In the genomic region with DNA sequence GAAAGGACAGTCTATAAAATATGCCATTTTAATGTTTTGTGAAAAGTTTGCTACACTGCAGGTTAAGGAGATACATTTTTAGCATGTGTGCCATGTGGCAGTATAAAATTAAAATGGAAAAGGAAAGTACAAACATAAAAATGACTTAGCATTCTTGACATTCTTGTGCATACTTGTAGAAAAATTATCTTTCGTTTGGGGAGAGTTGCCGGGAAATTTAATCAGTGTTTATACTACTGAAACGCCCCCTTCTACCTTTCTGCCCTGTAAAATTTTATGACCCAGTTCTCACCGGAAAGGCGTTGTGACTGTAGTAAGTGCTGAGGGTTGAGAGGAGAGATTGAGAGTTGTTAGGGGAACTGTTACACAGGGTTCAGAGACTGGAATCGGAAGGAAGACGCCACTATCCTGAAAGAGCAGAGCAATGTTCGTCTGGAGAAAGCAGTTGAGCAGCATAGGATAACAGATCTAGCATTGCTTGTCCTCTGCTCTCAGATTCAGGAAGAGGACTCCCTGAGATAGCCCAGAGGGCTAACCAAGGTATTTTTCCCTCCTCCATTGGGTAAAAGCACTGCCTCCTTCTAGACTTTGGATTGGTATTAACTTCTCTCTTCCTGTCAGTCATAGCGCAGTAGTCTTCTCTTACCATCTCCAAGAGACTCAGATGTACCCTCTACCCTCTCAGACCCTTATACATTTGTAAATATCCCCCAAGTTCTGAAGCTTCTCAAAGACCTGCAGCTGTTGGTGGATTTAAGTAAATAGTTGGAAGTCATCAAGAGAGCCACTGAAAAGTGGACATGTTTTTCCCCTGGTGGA, we compare ENCODE assay signal across 22 cellular contexts. TPM values are rescaled to one million over a fixed set of nuclear protein-coding genes. Genes with fewer than 3 reads are reported as not detected.
DNase-seq lines count a peak whose midpoint lies in the region; ATAC-seq lines count a peak whose summit lies in the region.
"Had no signal": no experiment of that assay in that cellular context is flagged by ENCODE, and none has a peak within 500 bp of the region (broad histone marks: within the 10 kb centered on the region; RNA-seq: fewer than 3 reads in every experiment).

No MANE protein-coding gene starts in this region.

- H3K36me3 ChIP-seq in mesendoderm (ENCODE audit: control insufficient read depth, insufficient read depth, low read length): no peaks in the 10 kb centered on the region
- H3K36me3 ChIP-seq: upper lobe of right lung had no signal

- H2BK120ac ChIP-seq in mesendoderm (ENCODE audit: low read depth, low read length): no peak overlapping the region

- ATAC-seq in GM18907 (IDR thresholded peaks at IDR 0.05; ENCODE audit: unreplicated experiment): no peak
- ATAC-seq: activated CD8-positive, alpha-beta T cell treated with anti-CD3 and anti-CD28 coated beads for 36 hours; foreskin keratinocyte; naive thymus-derived CD4-positive, alpha-beta T cell; Right ventricle myocardium inferior; stimulated activated naive B cell treated with anti-CD40 and anti-IgM and Interleukin-4, amounts not matched to agents 10 μg/mL and 1 μg/mL and 100 μg/mL, for 72 hours; upper lobe of right lung had no signal

- no peak overlapping the region for H2BK5ac ChIP-seq in mesendoderm (ENCODE audit: low read length)

- WGBS in mesendoderm (ENCODE audit: extremely low coverage, insufficient coverage, low lambda C conversion rate): no CpG with 5 or more reads among the region's 9 CpGs

- no peaks in the 10 kb centered on the region for H3K79me2 ChIP-seq in mesendoderm (ENCODE audit: control insufficient read depth, insufficient read depth, low read length)

- H3K4ac ChIP-seq in mesendoderm (ENCODE audit: low read depth, low read length): no peak overlapping the region

- DNase-seq in DMS53 (lab: John Stamatoyannopoulos, UW) (peak; percentile 23), DMS53 treated with DMSO at 0.1 percent for 48 hours (lab: John Stamatoyannopoulos, UW; ENCODE audit: unreplicated experiment) (no peak), mesendoderm (peak; percentile 1), superior temporal gyrus (ENCODE audit: extremely low spot score) (peak; percentile 84), mesenteric fat pad (ENCODE audit: low spot score) (no peak), DMS 273 treated with DMSO at 0.1 percent for 48 hours (lab: John Stamatoyannopoulos, UW) (no peak)
- DNase-seq: activated CD8-positive, alpha-beta T cell treated with anti-CD3 and anti-CD28 coated beads for 36 hours; central memory CD4-positive, alpha-beta T cell; foreskin keratinocyte; naive thymus-derived CD4-positive, alpha-beta T cell; NCI-H187; NCI-H446; psoas muscle; stimulated activated naive B cell treated with anti-CD40 and anti-IgM and Interleukin-4, amounts not matched to agents 10 μg/mL and 1 μg/mL and 100 μg/mL, for 72 hours; T-helper 1 cell; upper lobe of right lung had no signal

- H3K4me3 ChIP-seq in mesendoderm (ENCODE audit: low read length): no peak overlapping the region
- H3K4me3 ChIP-seq: psoas muscle, upper lobe of right lung had no signal

- no peak overlapping the region for H3K4me2 ChIP-seq in mesendoderm (ENCODE audit: low read length)

- peaks cover 3% of the 10 kb centered on the region for H3K27me3 ChIP-seq in mesendoderm (ENCODE audit: insufficient read depth, low read length, poor library complexity)

- no peak overlapping the region for H3K9ac ChIP-seq in mesendoderm (ENCODE audit: low read length)

- H3K18ac ChIP-seq in mesendoderm (ENCODE audit: low read length): no peak overlapping the region

- H2BK15ac ChIP-seq in mesendoderm (replicated peaks; ENCODE audit: low read depth): no peak overlapping the region

- H3K79me1 ChIP-seq in mesendoderm (ENCODE audit: low read length): no peaks in the 10 kb centered on the region

- peaks cover 2% of the 10 kb centered on the region for H3K4me1 ChIP-seq in mesendoderm (ENCODE audit: control insufficient read depth, low read depth, low read length)
- H3K4me1 ChIP-seq: foreskin keratinocyte, psoas muscle had no signal

- no peak overlapping the region for H4K8ac ChIP-seq in mesendoderm (ENCODE audit: low read depth, low read length)

- H3K56ac ChIP-seq in mesendoderm (ENCODE audit: low read length): no peak overlapping the region

- no peak overlapping the region for H2AK5ac ChIP-seq in mesendoderm (ENCODE audit: low read length)

- no peak overlapping the region for H4K5ac ChIP-seq in mesendoderm (ENCODE audit: low read length)

- no peak overlapping the region for H3K23ac ChIP-seq in mesendoderm (ENCODE audit: low read length)

- H3K27ac ChIP-seq in cingulate gyrus (ENCODE audit: low read depth, low read length): peak overlapping the region; percentile 96
- no peak overlapping the region for H3K27ac ChIP-seq in mesendoderm (ENCODE audit: low read depth, low read length)
- H3K27ac ChIP-seq: 22Rv1, C4-2B, foreskin keratinocyte, psoas muscle, upper lobe of right lung, VCaP had no signal

RNA-seq across cellular contexts. Expression of gene CDH20, which starts 2.7 kb away (rescaled TPM):
- 0.15 TPM for polyA plus RNA-seq in mesendoderm (2013, experiment 1 of 2)
- polyA plus RNA-seq in mesendoderm (2013, experiment 2 of 2): 0.18 TPM
- total RNA-seq in mesenteric fat pad: 0.74 TPM
- total RNA-seq: activated CD8-positive, alpha-beta T cell treated with anti-CD3 and anti-CD28 coated beads for 36 hours; foreskin keratinocyte; Right ventricle myocardium inferior had no signal
- polyA plus RNA-seq: foreskin keratinocyte had no signal

Comparison
In these comparisons a context has a peak if more than half of its experiments do, and no peak if none do; other contexts are left out.
1. DNase-seq: peak in DMS53 (single experiment), mesendoderm (single experiment) and superior temporal gyrus (single experiment); none in DMS53 treated with DMSO at 0.1 percent for 48 hours (single experiment), mesenteric fat pad (single experiment) and DMS 273 treated with DMSO at 0.1 percent for 48 hours (single experiment).